10 cellular contexts compared by ENCODE assay signal in genomic region chr2:10407432-10407831, GRCh38. TPM values are rescaled to one million over a fixed set of nuclear protein-coding genes. Genes with fewer than 3 reads are reported as not detected.
DNase-seq lines count a peak whose midpoint lies in the region; ATAC-seq and TF ChIP-seq lines count a peak whose summit lies in the region.
"Had no signal": no experiment of that assay in that cellular context is flagged by ENCODE, and none has a peak within 500 bp of the region (broad histone marks: within the 10 kb centered on the region; RNA-seq: fewer than 3 reads in every experiment).

No MANE protein-coding gene starts in this region.

- DNase-seq in CD8-positive, alpha-beta memory T cell = no peak
- DNase-seq in MM.1S (no peak), MCF 10A (ENCODE audit: unreplicated experiment) (no peak), osteoblast (ENCODE audit: insufficient read length, low spot score, missing footprints) (no peak), AG08396 (ENCODE audit: low spot score) (no peak), midbrain (lab: John Stamatoyannopoulos, UW) (no peak)
- DNase-seq in stimulated activated CD4-positive, alpha-beta T cell treated with anti-CD3 and anti-CD28 coated beads, Interleukin-4, amount 100 ng/mL, for 4 hours = no peak
- DNase-seq: mesendoderm, NCI-H446 treated with DMSO at 0.1 percent for 48 hours had no signal

- H3K9me3 Mint-ChIP-seq in CD8-positive, alpha-beta memory T cell = no peaks in the 10 kb centered on the region
- no peaks in the 10 kb centered on the region for H3K9me3 Mint-ChIP-seq in MCF 10A (ENCODE audit: unreplicated experiment)

- no peaks in the 10 kb centered on the region for H4K20me1 ChIP-seq in MM.1S (ENCODE audit: insufficient read depth, low read length)
- H4K20me1 ChIP-seq in osteoblast (ENCODE audit: insufficient read depth, low read length) = peaks cover 12% of the 10 kb centered on the region

- H3K4me1 Mint-ChIP-seq in CD8-positive, alpha-beta memory T cell = peaks cover 33 to 47% (median 39%) of the 10 kb centered on the region in 3 donors
- H3K4me1 Mint-ChIP-seq in MCF 10A (ENCODE audit: insufficient read depth, unreplicated experiment) = peaks cover 53% of the 10 kb centered on the region

- H3K9me2 ChIP-seq in MM.1S (replicated peaks; ENCODE audit: insufficient read depth, low read length) = no peaks in the 10 kb centered on the region

- CTCF ChIA-PET in CD8-positive, alpha-beta memory T cell (lab: Charles Lee) = interaction anchor here (1.0 to 7.3 kb wide), 16 partner anchors 14 to 312 kb away, joined by 3 to 99 read pairs (median 17); partner anchors contain the start of genes HPCAL1, ODC1 and RRM2
- CTCF ChIA-PET in MCF 10A (lab: Yijun Ruan, JAX) = interaction anchor here (0.6 to 6.7 kb wide), 15 partner anchors 12 to 610 kb away, joined by 3 to 126 read pairs (median 15); partner anchors contain the start of genes HPCAL1 and RRM2

- H3F3A ChIP-seq in MM.1S (ENCODE audit: insufficient read depth, low read length) = peaks cover 35% of the 10 kb centered on the region

- H3K9ac ChIP-seq in MM.1S (ENCODE audit: low read length) = 0 out of 2 replicates have a peak overlapping the region, but pooled peaks have one; percentile 63

- peak overlapping the region; percentile 52 for H3K27ac ChIP-seq in CD8-positive, alpha-beta memory T cell (ENCODE audit: low read depth, low read length)
- H3K27ac ChIP-seq in MM.1S (ENCODE audit: low read length) = peak overlapping the region; percentile 92
- peak overlapping the region; percentile 44 for H3K27ac ChIP-seq in osteoblast (ENCODE audit: low read depth, low read length)

- H3K4me2 ChIP-seq in MM.1S (ENCODE audit: low read depth, low read length) (peak overlapping the region; percentile 90), osteoblast (ENCODE audit: insufficient read depth, low read length) (peak overlapping the region; percentile 32)

- POLR2A ChIA-PET in CD8-positive, alpha-beta memory T cell (lab: Charles Lee) = interaction anchor here (1.9 to 2.1 kb wide), 3 partner anchors 40 to 104 kb away, joined by 7 to 19 read pairs (median 8); partner anchors contain the start of genes HPCAL1 and ODC1
- POLR2A ChIA-PET in MCF 10A (lab: Yijun Ruan, JAX) = interaction anchor here (0.6 to 4.0 kb wide), 17 partner anchors 14 to 872 kb away, joined by 3 to 58 read pairs (median 7); partner anchors contain the start of genes HPCAL1 and ODC1

- no peaks in the 10 kb centered on the region for H3K36me3 ChIP-seq in CD8-positive, alpha-beta memory T cell (ENCODE audit: insufficient read depth, low read length)
- no peaks in the 10 kb centered on the region for H3K36me3 ChIP-seq in MM.1S (replicated peaks; ENCODE audit: insufficient read depth, low read length)
- H3K36me3 ChIP-seq in osteoblast (ENCODE audit: insufficient read depth, low read length) = peaks cover 5% of the 10 kb centered on the region

- BruUV-seq in MCF 10A (replicated peaks; lab: Mats Ljungman, UMichigan) = no TSS peak

- TF ChIP-seq CTCF in MM.1S (IDR thresholded peaks at IDR 0.05; ENCODE audit: low read length) (no peak), MCF 10A (IDR thresholded peaks at IDR 0.05; ENCODE audit: unreplicated experiment) (no peak), osteoblast (IDR thresholded peaks at IDR 0.05; ENCODE audit: extremely low read depth, low read depth, low read length) (no peak)

- H3K9me3 ChIP-seq in CD8-positive, alpha-beta memory T cell (ENCODE audit: low read length) = no peaks in the 10 kb centered on the region
- H3K9me3 ChIP-seq in MM.1S (replicated peaks; ENCODE audit: insufficient read depth, low read length) = no peaks in the 10 kb centered on the region
- no peaks in the 10 kb centered on the region for H3K9me3 ChIP-seq in osteoblast (ENCODE audit: low read depth, low read length)

- H3K79me2 ChIP-seq in MM.1S (ENCODE audit: low read length) = peaks cover 52% of the 10 kb centered on the region
- H3K79me2 ChIP-seq in osteoblast (ENCODE audit: insufficient read depth, low read length) = peaks cover 40% of the 10 kb centered on the region

- no peak overlapping the region for H2AFZ ChIP-seq in MM.1S (ENCODE audit: low read length)
- no peak overlapping the region for H2AFZ ChIP-seq in osteoblast (ENCODE audit: low read length)

- peaks cover 35% of the 10 kb centered on the region for H3K4me1 ChIP-seq in CD8-positive, alpha-beta memory T cell (ENCODE audit: insufficient read depth, low read length)
- peaks cover 51% of the 10 kb centered on the region for H3K4me1 ChIP-seq in MM.1S (ENCODE audit: low read length)
- peaks cover 61% of the 10 kb centered on the region for H3K4me1 ChIP-seq in osteoblast (ENCODE audit: insufficient read depth, low read length)

- peak overlapping the region; percentile 5 for H3K4me3 ChIP-seq in CD8-positive, alpha-beta memory T cell (ENCODE audit: low read length)
- H3K4me3 ChIP-seq in MM.1S (ENCODE audit: low read length) (peak overlapping the region; percentile 57; the same call in 1 of the 2 replicates), osteoblast (ENCODE audit: insufficient read depth, low read length) (no peak overlapping the region)

- H3K27me3 ChIP-seq in CD8-positive, alpha-beta memory T cell (ENCODE audit: insufficient read depth, low read length, poor library complexity, severe bottlenecking) = no peaks in the 10 kb centered on the region
- no peaks in the 10 kb centered on the region for H3K27me3 ChIP-seq in MM.1S (replicated peaks; ENCODE audit: insufficient read depth, low read length)
- no peaks in the 10 kb centered on the region for H3K27me3 ChIP-seq in osteoblast (ENCODE audit: insufficient read depth, low read length)

- H3K27ac Mint-ChIP-seq in CD8-positive, alpha-beta memory T cell = peak overlapping the region in 7 of 8 donors; percentile 79 to 99 (median 96)
- peak overlapping the region; percentile 72 for H3K27ac Mint-ChIP-seq in MCF 10A (ENCODE audit: low read depth, unreplicated experiment)

- H3K4me3 Mint-ChIP-seq in CD8-positive, alpha-beta memory T cell = peak overlapping the region; percentile 66 to 92 (median 88)
- H3K4me3 Mint-ChIP-seq in MCF 10A (ENCODE audit: unreplicated experiment) = peak overlapping the region; percentile 58

- H3K36me3 Mint-ChIP-seq in CD8-positive, alpha-beta memory T cell = peaks cover 0 to 33% (median 6%) of the 10 kb centered on the region in 3 donors
- H3K36me3 Mint-ChIP-seq in MCF 10A (ENCODE audit: insufficient read depth, unreplicated experiment) = peaks cover 82% of the 10 kb centered on the region

- peaks cover 0 to 1% of the 10 kb centered on the region in 2 donors for H3K27me3 Mint-ChIP-seq in CD8-positive, alpha-beta memory T cell
- H3K27me3 Mint-ChIP-seq in MCF 10A (ENCODE audit: insufficient read depth, unreplicated experiment) = no peaks in the 10 kb centered on the region

- intact Hi-C loops in MCF 10A (cut with micrococcal nuclease) = loop anchor here (5.0 kb wide), 1 partner anchor 265 kb away; no protein-coding TSS in a partner anchor

- no peak for ATAC-seq in GM18517 (IDR thresholded peaks at IDR 0.05; ENCODE audit: unreplicated experiment)

RNA-seq across cellular contexts. Expression of gene ODC1, which starts 40.7 kb away (rescaled TPM):
- total RNA-seq in CD8-positive, alpha-beta memory T cell = 100 to 1,000 TPM; 565 to 566 TPM
- polyA plus RNA-seq in CD8-positive, alpha-beta memory T cell = 57.1 TPM
- total RNA-seq in MCF 10A (2022) = 321 and 341 TPM in 2 replicates
- total RNA-seq in osteoblast = 106 and 109 TPM in 2 replicates
